In genomic region chr10:29713450-29713849, GRCh38 we compare ENCODE assay signal across 19 cellular contexts.
DNase-seq lines count a peak whose midpoint lies in the region; ATAC-seq and TF ChIP-seq lines count a peak whose summit lies in the region.
"Had no signal": no experiment of that assay in that cellular context is flagged by ENCODE, and none has a peak within 500 bp of the region (broad histone marks: within the 10 kb centered on the region; RNA-seq: fewer than 3 reads in every experiment).

No MANE protein-coding gene starts in this region.

- peak overlapping the region; percentile 76 for H3K27ac ChIP-seq in RWPE2 (ENCODE audit: poor library complexity, severe bottlenecking)
- peak overlapping the region in 3 of 4 donors; percentile 6 to 40 (median 39) for H3K27ac ChIP-seq in esophagus muscularis mucosa (replicated peaks in 1 of 4)
- H3K27ac ChIP-seq in smooth muscle cell (ENCODE audit: low read depth), result peak overlapping the region; percentile 87
- no peak overlapping the region for H3K27ac ChIP-seq in suprapubic skin
- H3K27ac ChIP-seq: 22Rv1, BLaER1, SJCRH30 had no signal

- TF ChIP-seq POLR2A in esophagus muscularis mucosa (IDR thresholded peaks at IDR 0.05; ENCODE audit: low read depth), result no peak
- TF ChIP-seq POLR2A in suprapubic skin (IDR thresholded peaks at IDR 0.05), result no peak

- H3K36me3 ChIP-seq in RWPE2 (ENCODE audit: low read depth) (no peaks in the 10 kb centered on the region), esophagus muscularis mucosa (peaks cover 0 to 26% (median 6%) of the 10 kb centered on the region in 4 donors), smooth muscle cell (ENCODE audit: low read depth) (no peaks in the 10 kb centered on the region), suprapubic skin (no peaks in the 10 kb centered on the region)
- H3K36me3 ChIP-seq: MG63, SJCRH30 had no signal

- H3K4me3 ChIP-seq in RWPE2 (ENCODE audit: severe bottlenecking), result no peak overlapping the region
- H3K4me3 ChIP-seq in esophagus muscularis mucosa, result no peak overlapping the region
- no peak overlapping the region for H3K4me3 ChIP-seq in smooth muscle cell
- H3K4me3 ChIP-seq in suprapubic skin, result no peak overlapping the region
- H3K4me3 ChIP-seq: BLaER1, GM23338, MG63, SJCRH30 had no signal

- H2AFZ ChIP-seq in smooth muscle cell (ENCODE audit: low read depth), result no peak overlapping the region
- H2AFZ ChIP-seq: GM23338 had no signal

- H3K27me3 ChIP-seq in RWPE2 (ENCODE audit: insufficient read depth, poor library complexity, severe bottlenecking), result no peaks in the 10 kb centered on the region
- no peaks in the 10 kb centered on the region for H3K27me3 ChIP-seq in esophagus muscularis mucosa
- no peaks in the 10 kb centered on the region for H3K27me3 ChIP-seq in smooth muscle cell (ENCODE audit: low read depth)
- H3K27me3 ChIP-seq in suprapubic skin, result no peaks in the 10 kb centered on the region
- H3K27me3 ChIP-seq: BLaER1, MG63, SJCRH30 had no signal

- H3K79me2 ChIP-seq in smooth muscle cell (ENCODE audit: low read depth), result peaks cover 55% of the 10 kb centered on the region

- DNase-seq in NCI-H1694 treated with DMSO at 0.1 percent for 48 hours (lab: John Stamatoyannopoulos, UW) (peak; percentile 27), NCI-H1694 (lab: John Stamatoyannopoulos, UW) (no peak), RWPE2 (ENCODE audit: low spot score) (no peak), esophagus muscularis mucosa (ENCODE audit: extremely low spot score) (no peak), smooth muscle cell (lab: John Stamatoyannopoulos, UW; ENCODE audit: unreplicated experiment) (no peak), left colon (no peak), suprapubic skin (ENCODE audit: low spot score in 2 of 2) (no peak)
- DNase-seq: CD8-positive, alpha-beta T cell; KG1; MG63; NCI-H1092; NCI-H146; NCI-H69; RPMI8226; SJCRH30 had no signal

- H3K4me1 ChIP-seq in RWPE2 (ENCODE audit: insufficient read depth, poor library complexity, severe bottlenecking) (peaks cover 7% of the 10 kb centered on the region), esophagus muscularis mucosa (peaks cover 3 to 85% (median 81%) of the 10 kb centered on the region in 4 donors), smooth muscle cell (ENCODE audit: low read depth) (peaks cover 3% of the 10 kb centered on the region), suprapubic skin (peaks cover 15% of the 10 kb centered on the region)

- H3K9ac ChIP-seq in smooth muscle cell (ENCODE audit: low read depth), result peak overlapping the region; percentile 19
- H3K9ac ChIP-seq: BLaER1 had no signal

- TF ChIP-seq EP300 in esophagus muscularis mucosa (IDR thresholded peaks at IDR 0.05), result no peak
- TF ChIP-seq EP300 in suprapubic skin (IDR thresholded peaks at IDR 0.05), result no peak

- H3F3A ChIP-seq in smooth muscle cell (ENCODE audit: low read depth), result peaks cover 22% of the 10 kb centered on the region

- 66% methylated on average over 2 of the region's 2 CpGs for WGBS in esophagus muscularis mucosa
- WGBS in smooth muscle cell (ENCODE audit: low lambda C conversion rate), result 37% methylated on average over 2 of the region's 2 CpGs
- 62% methylated on average over 2 of the region's 2 CpGs for WGBS in suprapubic skin

- TF ChIP-seq CTCF in RWPE2 (IDR thresholded peaks at IDR 0.05; ENCODE audit: poor library complexity, severe bottlenecking) (no peak), esophagus muscularis mucosa (IDR thresholded peaks at IDR 0.05) (no peak), smooth muscle cell (IDR thresholded peaks at IDR 0.05; ENCODE audit: borderline replicate concordance, insufficient read depth, poor library complexity, severe bottlenecking) (no peak), suprapubic skin (IDR thresholded peaks at IDR 0.05) (no peak)

- ATAC-seq in RWPE2 (ENCODE audit: low read depth), result no peak
- ATAC-seq in left colon, result no peak
- ATAC-seq in GM21423 (IDR thresholded peaks at IDR 0.05; ENCODE audit: unreplicated experiment), result no peak
- ATAC-seq: CD8-positive, alpha-beta T cell; GM23338 had no signal

- H3K9me3 ChIP-seq in RWPE2 (ENCODE audit: severe bottlenecking) (no peaks in the 10 kb centered on the region), esophagus muscularis mucosa (no peaks in the 10 kb centered on the region), smooth muscle cell (replicated peaks; ENCODE audit: low read depth) (no peaks in the 10 kb centered on the region), suprapubic skin (no peaks in the 10 kb centered on the region)
- H3K9me3 ChIP-seq: SJCRH30 had no signal

- intact Hi-C loops in esophagus muscularis mucosa (cut with DNase I), result loop anchor here (10.0 kb wide), 1 partner anchor 49 kb away; no protein-coding TSS in a partner anchor
- intact Hi-C loops in left colon (cut with DNase I, micrococcal nuclease), result no loop called here

- peak overlapping the region; percentile 0 for H3K4me2 ChIP-seq in smooth muscle cell
- H3K4me2 ChIP-seq: GM23338 had no signal

- H4K20me1 ChIP-seq in smooth muscle cell (ENCODE audit: low read depth), result peaks cover 17% of the 10 kb centered on the region
- H4K20me1 ChIP-seq: BLaER1 had no signal
